Comparison of ENCODE assay signal across 8 cellular contexts in genomic region chr14:91244501-91244901, GRCh38. TPM values are rescaled to one million over a fixed set of nuclear protein-coding genes. Genes with fewer than 3 reads are reported as not detected.
A peak's percentile ranks its signal among the peaks of the same experiment; 100 is the strongest.
DNase-seq lines count a peak whose midpoint lies in the region; ATAC-seq and TF ChIP-seq lines count a peak whose summit lies in the region.

A gene with protein sequence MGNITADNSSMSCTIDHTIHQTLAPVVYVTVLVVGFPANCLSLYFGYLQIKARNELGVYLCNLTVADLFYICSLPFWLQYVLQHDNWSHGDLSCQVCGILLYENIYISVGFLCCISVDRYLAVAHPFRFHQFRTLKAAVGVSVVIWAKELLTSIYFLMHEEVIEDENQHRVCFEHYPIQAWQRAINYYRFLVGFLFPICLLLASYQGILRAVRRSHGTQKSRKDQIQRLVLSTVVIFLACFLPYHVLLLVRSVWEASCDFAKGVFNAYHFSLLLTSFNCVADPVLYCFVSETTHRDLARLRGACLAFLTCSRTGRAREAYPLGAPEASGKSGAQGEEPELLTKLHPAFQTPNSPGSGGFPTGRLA (minus strand): TSS chr14:91244704. CDS start chr14:91235050, 9,654 bp downstream.

- POLR2A ChIA-PET in PC-3 (lab: Charles Lee; ENCODE audit: unreplicated experiment) = no interaction called here

- H3K4me1 ChIP-seq in PC-3 (ENCODE audit: insufficient read depth, low read length) (peaks cover 12% of the 10 kb centered on the region; the same call in 1 of the 2 replicates), lower lobe of right lung (peaks cover 36% of the 10 kb centered on the region), upper lobe of right lung (peaks cover 21% of the 10 kb centered on the region)

- H4K20me1 ChIP-seq in PC-3 (ENCODE audit: low read length) = no peaks in the 10 kb centered on the region

- H3K27me3 ChIP-seq in PC-3 (ENCODE audit: low read length) = no peaks in the 10 kb centered on the region
- H3K27me3 ChIP-seq in lower lobe of right lung (ENCODE audit: low read depth) = no peaks in the 10 kb centered on the region
- H3K27me3 ChIP-seq in upper lobe of right lung = no peaks in the 10 kb centered on the region

- H3K4me3 Mint-ChIP-seq in activated naive CD4-positive, alpha-beta T cell treated with anti-CD3 and anti-CD28 coated beads, Interleukin-2, amount 10 ng/mL, durations not matched to agents 7 days and 5 days = peak within 1 kb of the TSS; percentile 84

- DNase-seq in activated naive CD4-positive, alpha-beta T cell treated with anti-CD3 and anti-CD28 coated beads, Interleukin-2, amount 10 ng/mL, durations not matched to agents 7 days and 5 days = peak; percentile 62
- no peak for DNase-seq in activated naive CD4-positive, alpha-beta T cell treated with Interleukin-2 at 50 U/mL for 16 hours
- no peak for DNase-seq in PC-3
- peak; percentile 62 for DNase-seq in dermis blood vessel endothelial cell
- no peak for DNase-seq in lower lobe of right lung
- DNase-seq in upper lobe of right lung = no peak

- peaks cover 73% of the 10 kb centered on the region for H3K36me3 Mint-ChIP-seq in activated naive CD4-positive, alpha-beta T cell treated with anti-CD3 and anti-CD28 coated beads, Interleukin-2, amount 10 ng/mL, durations not matched to agents 7 days and 5 days

- H3F3A ChIP-seq in PC-3 (ENCODE audit: low read length, unreplicated experiment) = no peaks in the 10 kb centered on the region

- H3K9me2 ChIP-seq in PC-3 (replicated peaks; ENCODE audit: low read length) = no peaks in the 10 kb centered on the region

- H3K27ac ChIP-seq in PC-3 (ENCODE audit: low read length) = peak within 1 kb of the TSS; percentile 69
- peak within 1 kb of the TSS; percentile 66 for H3K27ac ChIP-seq in lower lobe of right lung
- peak within 1 kb of the TSS; percentile 65 for H3K27ac ChIP-seq in upper lobe of right lung

- H3K9me3 Mint-ChIP-seq in activated naive CD4-positive, alpha-beta T cell treated with anti-CD3 and anti-CD28 coated beads, Interleukin-2, amount 10 ng/mL, durations not matched to agents 7 days and 5 days = no peaks in the 10 kb centered on the region

- BruUV-seq in PC-3 (replicated peaks; lab: Mats Ljungman, UMichigan) = no TSS peak

- TF ChIP-seq CTCF in PC-3 (conservative IDR thresholded peaks at IDR 0.05; ENCODE audit: low read depth, low read length) (no peak), lower lobe of right lung (IDR thresholded peaks at IDR 0.05) (no peak), upper lobe of right lung (IDR thresholded peaks at IDR 0.05) (no peak)

- peak within 1 kb of the TSS; percentile 37; the same call in 1 of the 2 replicates for H3K9ac ChIP-seq in PC-3 (ENCODE audit: low read length)

- H2AFZ ChIP-seq in PC-3 (ENCODE audit: low read length) = no peak within 1 kb of the TSS

- no peaks in the 10 kb centered on the region for H3K9me3 ChIP-seq in PC-3 (ENCODE audit: low read length)
- H3K9me3 ChIP-seq in lower lobe of right lung = no peaks in the 10 kb centered on the region
- no peaks in the 10 kb centered on the region for H3K9me3 ChIP-seq in upper lobe of right lung

- H3K79me2 ChIP-seq in PC-3 (ENCODE audit: low read length) = no peaks in the 10 kb centered on the region

- no peak for ATAC-seq in PC-3
- ATAC-seq in lower lobe of right lung = peak; percentile 20 to 22
- ATAC-seq in upper lobe of right lung = peak; percentile 39
- ATAC-seq in GM18861 (IDR thresholded peaks at IDR 0.05; ENCODE audit: unreplicated experiment) = no peak
- no peak for ATAC-seq in HG03432 (IDR thresholded peaks at IDR 0.05; ENCODE audit: unreplicated experiment)

- H3K36me3 ChIP-seq in PC-3 (ENCODE audit: low read depth, low read length) (no peaks in the 10 kb centered on the region), lower lobe of right lung (no peaks in the 10 kb centered on the region), upper lobe of right lung (no peaks in the 10 kb centered on the region)

- intact Hi-C loops in PC-3 (cut with micrococcal nuclease) (no loop called here), lower lobe of right lung (cut with DNase I) (no loop called here), upper lobe of right lung (cut with DNase I) (no loop called here)

- CTCF ChIA-PET in activated naive CD4-positive, alpha-beta T cell treated with anti-CD3 and anti-CD28 coated beads, Interleukin-2, amount 10 ng/mL, durations not matched to agents 7 days and 5 days (lab: Charles Lee) = interaction anchor here (0.6 to 7.4 kb wide), 10 partner anchors 8 to 71 kb away, joined by 3 to 70 read pairs (median 5); no protein-coding TSS in a partner anchor
- CTCF ChIA-PET in PC-3 (lab: Charles Lee) = no interaction called here

- H3K4me1 Mint-ChIP-seq in activated naive CD4-positive, alpha-beta T cell treated with anti-CD3 and anti-CD28 coated beads, Interleukin-2, amount 10 ng/mL, durations not matched to agents 7 days and 5 days = peaks cover 96% of the 10 kb centered on the region

- 0 out of 2 replicates have a peak within 1 kb of the TSS, but pooled peaks have one; percentile 40 for H3K4me2 ChIP-seq in PC-3 (ENCODE audit: low read length)

- H3K4me3 ChIP-seq in PC-3 (ENCODE audit: low read length) = no peak within 1 kb of the TSS
- peak within 1 kb of the TSS; percentile 27 for H3K4me3 ChIP-seq in lower lobe of right lung
- peak within 1 kb of the TSS; percentile 23 for H3K4me3 ChIP-seq in upper lobe of right lung

- H3K27ac Mint-ChIP-seq in activated naive CD4-positive, alpha-beta T cell treated with anti-CD3 and anti-CD28 coated beads, Interleukin-2, amount 10 ng/mL, durations not matched to agents 7 days and 5 days = peak within 1 kb of the TSS; percentile 99

- no peaks in the 10 kb centered on the region for H3K27me3 Mint-ChIP-seq in activated naive CD4-positive, alpha-beta T cell treated with anti-CD3 and anti-CD28 coated beads, Interleukin-2, amount 10 ng/mL, durations not matched to agents 7 days and 5 days

RNA-seq across cellular contexts. Expression of the gene that starts here (rescaled TPM):
- total RNA-seq in PC-3 (2014; rRNA removed) = 0.35 and 1.5 TPM in 2 replicates
- total RNA-seq in dermis blood vessel endothelial cell = 0.74 and 1.2 TPM in 2 replicates
- 3.4 TPM for total RNA-seq in lower lobe of right lung
- total RNA-seq in upper lobe of right lung = 6.3 TPM

Comparison
In these comparisons a context has a peak if more than half of its experiments do, and no peak if none do; other contexts are left out.
1. DNase-seq: peak in activated naive CD4-positive, alpha-beta T cell treated with anti-CD3 and anti-CD28 coated beads, Interleukin-2, amount 10 ng/mL, durations not matched to agents 7 days and 5 days (single experiment) and dermis blood vessel endothelial cell (single experiment); none in activated naive CD4-positive, alpha-beta T cell treated with Interleukin-2 at 50 U/mL for 16 hours (single experiment), PC-3 (single experiment), lower lobe of right lung (single experiment) and upper lobe of right lung (single experiment).
2. ATAC-seq: peak in lower lobe of right lung (2 of 2) and upper lobe of right lung (single experiment); none in PC-3 (single experiment), GM18861 (single experiment) and HG03432 (single experiment).
3. Peak in every context shown above with its lines, with median percentiles within 50 percentile points of each other: H3K27ac ChIP-seq.